In genomic region chr2:196318517-196319377, GRCh38 we compare ENCODE assay signal across 19 cellular contexts.
DNase-seq lines count a peak whose midpoint lies in the region; ATAC-seq and TF ChIP-seq lines count a peak whose summit lies in the region.
"Had no signal": no experiment of that assay in that cellular context is flagged by ENCODE, and none has a peak within 500 bp of the region (broad histone marks: within the 10 kb centered on the region; RNA-seq: fewer than 3 reads in every experiment).

No MANE protein-coding gene starts in this region.

- H3K27ac ChIP-seq in neural progenitor cell = no peak overlapping the region

- no peaks in the 10 kb centered on the region for H3K4me1 ChIP-seq in neural progenitor cell

- no peak overlapping the region for H2AFZ ChIP-seq in neural progenitor cell (replicated peaks)

- no peaks in the 10 kb centered on the region for H3F3A ChIP-seq in neural progenitor cell (ENCODE audit: low read depth)

- H3K4me3 ChIP-seq in neural progenitor cell = no peak overlapping the region

- no peak overlapping the region for H3K9ac ChIP-seq in neural progenitor cell

- H3K4me3 Mint-ChIP-seq in neural progenitor cell = no peak overlapping the region
- H3K4me3 Mint-ChIP-seq: B cell, H9 had no signal

- peak overlapping the region; percentile 78 for H3K27ac Mint-ChIP-seq in neural progenitor cell
- H3K27ac Mint-ChIP-seq: B cell had no signal

- H3K27me3 Mint-ChIP-seq in neural progenitor cell (ENCODE audit: insufficient read depth, low read depth) = no peaks in the 10 kb centered on the region

- peak; percentile 92 for ATAC-seq in Right ventricle myocardium inferior
- peak; percentile 64 to 77 for ATAC-seq in left cardiac atrium
- no peak for ATAC-seq in HG02763 (IDR thresholded peaks at IDR 0.05; ENCODE audit: unreplicated experiment)
- ATAC-seq in GM18502 (IDR thresholded peaks at IDR 0.05; ENCODE audit: poor library complexity, unreplicated experiment) = no peak
- ATAC-seq in HG02588 (IDR thresholded peaks at IDR 0.05; ENCODE audit: unreplicated experiment) = no peak

- TF ChIP-seq CTCF in neural progenitor cell (IDR thresholded peaks at IDR 0.05) = no peak

- H3K36me3 ChIP-seq in neural progenitor cell = no peaks in the 10 kb centered on the region

- H3K9me3 Mint-ChIP-seq in neural progenitor cell = no peaks in the 10 kb centered on the region
- H3K9me3 Mint-ChIP-seq: H9 had no signal

- H3K4me2 ChIP-seq in neural progenitor cell = no peak overlapping the region

- peak; percentile 70 for DNase-seq in Right ventricle myocardium inferior (ENCODE audit: missing footprints)
- DNase-seq in cardiac septum (ENCODE audit: low spot score) = no peak
- peak; percentile 23 for DNase-seq in left cardiac atrium
- DNase-seq in neural progenitor cell (ENCODE audit: low spot score) = no peak
- no peak for DNase-seq in stimulated activated CD4-positive, alpha-beta T cell treated with anti-CD3 and anti-CD28 coated beads, Interleukin-4, amount 100 ng/mL, for 24 hours
- DNase-seq: DMS 273 treated with DMSO at 0.1 percent for 48 hours, DND-41, H9, MM.1S, NCI-H1092, NCI-H1436 treated with DMSO at 0.1 percent for 48 hours, NCI-H2081, NCI-H2171 treated with DMSO at 0.1 percent for 48 hours, NCI-H446 treated with DMSO at 0.1 percent for 48 hours, NCI-H748 treated with DMSO at 0.1 percent for 48 hours had no signal

- peaks cover 13% of the 10 kb centered on the region for H3K4me1 Mint-ChIP-seq in neural progenitor cell
- H3K4me1 Mint-ChIP-seq: B cell had no signal

- H4K20me1 ChIP-seq in neural progenitor cell (ENCODE audit: low read depth) = no peaks in the 10 kb centered on the region

- intact Hi-C loops in Right ventricle myocardium inferior (cut with DNase I) = no loop called here
- intact Hi-C loops in cardiac septum (cut with DNase I) = no loop called here
- intact Hi-C loops in left cardiac atrium (cut with DNase I) = no loop called here

- no peaks in the 10 kb centered on the region for H3K79me2 ChIP-seq in neural progenitor cell (ENCODE audit: low read depth)

- no peaks in the 10 kb centered on the region for H3K27me3 ChIP-seq in neural progenitor cell

- no peaks in the 10 kb centered on the region for H3K9me3 ChIP-seq in neural progenitor cell (ENCODE audit: low read depth)

- peaks cover 12% of the 10 kb centered on the region for H3K36me3 Mint-ChIP-seq in neural progenitor cell

Comparison
In these comparisons a context has a peak if more than half of its experiments do, and no peak if none do; other contexts are left out.
1. DNase-seq: peak in Right ventricle myocardium inferior (single experiment) and left cardiac atrium (single experiment); none in cardiac septum (single experiment), neural progenitor cell (single experiment) and stimulated activated CD4-positive, alpha-beta T cell treated with anti-CD3 and anti-CD28 coated beads, Interleukin-4, amount 100 ng/mL, for 24 hours (single experiment).
2. ATAC-seq: peak in Right ventricle myocardium inferior (single experiment) and left cardiac atrium (2 of 2); none in HG02763 (single experiment), GM18502 (single experiment) and HG02588 (single experiment).